In the genomic region with DNA sequence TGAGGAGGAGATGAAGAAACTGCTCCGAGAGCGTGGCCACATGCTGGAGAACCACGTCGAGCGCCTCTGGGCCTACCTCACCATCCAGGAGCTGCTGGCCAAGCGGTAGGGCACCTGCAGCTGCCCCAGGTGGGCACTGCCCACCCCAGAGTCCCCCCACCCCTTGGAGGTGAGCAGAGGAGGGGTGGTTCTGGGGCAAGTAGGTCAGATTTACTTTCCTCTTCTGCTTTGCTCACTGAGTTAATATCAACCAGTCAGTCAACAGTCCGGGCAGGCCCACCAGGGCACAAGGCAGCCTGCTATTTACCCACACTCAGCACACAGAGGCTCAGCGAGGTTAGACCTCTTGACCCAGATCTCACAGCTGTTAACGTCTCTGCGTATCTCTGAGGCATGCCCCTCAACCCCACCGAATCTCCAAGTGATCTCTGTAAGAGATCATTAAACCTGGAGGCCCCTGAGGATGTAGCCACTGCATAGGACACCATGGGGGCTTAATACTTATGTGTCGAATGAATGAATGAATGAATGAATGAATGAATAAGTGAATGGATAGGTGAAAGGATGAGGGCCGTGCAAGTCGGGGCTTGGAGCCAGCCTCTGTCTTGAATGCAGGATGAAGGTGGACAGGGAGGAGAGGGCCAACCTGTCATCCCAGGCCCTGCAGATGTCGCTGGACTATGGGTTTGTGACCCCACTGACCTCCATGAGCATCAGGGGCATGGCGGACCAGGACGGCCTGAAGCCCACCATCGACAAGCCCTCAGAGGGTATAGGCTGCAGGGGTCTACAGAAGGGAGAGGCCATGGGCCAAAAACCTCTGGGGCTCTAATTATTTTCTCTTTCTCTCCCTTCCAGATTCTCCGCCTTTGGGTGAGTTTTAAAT, we compare ENCODE assay signal across 1 cellular context.
A peak's percentile ranks its signal among the peaks of the same experiment; 100 is the strongest.
TF ChIP-seq lines count a peak whose summit lies in the region.

No MANE protein-coding gene starts in this region.

TF ChIP-seq in HepG2, 621 proteins besides CTCF, POLR2A, EP300 and RAD21 (continued from another document and continues in another):
- TF ChIP-seq ZHX1 (CRISPR knock-in tag; IDR thresholded peaks at IDR 0.05; ENCODE audit: low read depth): 0 out of 2 replicates have a peak, but pooled peaks have one; percentile 30
- TF ChIP-seq PHF21A (CRISPR knock-in tag; IDR thresholded peaks at IDR 0.05): peak; percentile 24; the same call in 1 of the 2 replicates
- TF ChIP-seq, protein P1, sequence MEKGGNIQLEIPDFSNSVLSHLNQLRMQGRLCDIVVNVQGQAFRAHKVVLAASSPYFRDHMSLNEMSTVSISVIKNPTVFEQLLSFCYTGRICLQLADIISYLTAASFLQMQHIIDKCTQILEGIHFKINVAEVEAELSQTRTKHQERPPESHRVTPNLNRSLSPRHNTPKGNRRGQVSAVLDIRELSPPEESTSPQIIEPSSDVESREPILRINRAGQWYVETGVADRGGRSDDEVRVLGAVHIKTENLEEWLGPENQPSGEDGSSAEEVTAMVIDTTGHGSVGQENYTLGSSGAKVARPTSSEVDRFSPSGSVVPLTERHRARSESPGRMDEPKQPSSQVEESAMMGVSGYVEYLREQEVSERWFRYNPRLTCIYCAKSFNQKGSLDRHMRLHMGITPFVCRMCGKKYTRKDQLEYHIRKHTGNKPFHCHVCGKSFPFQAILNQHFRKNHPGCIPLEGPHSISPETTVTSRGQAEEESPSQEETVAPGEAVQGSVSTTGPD (CRISPR knock-in tag; IDR thresholded peaks at IDR 0.05): no peak
- TF ChIP-seq ZKSCAN1 (IDR thresholded peaks at IDR 0.05; ENCODE audit: low read length): no peak
- TF ChIP-seq, protein P2, sequence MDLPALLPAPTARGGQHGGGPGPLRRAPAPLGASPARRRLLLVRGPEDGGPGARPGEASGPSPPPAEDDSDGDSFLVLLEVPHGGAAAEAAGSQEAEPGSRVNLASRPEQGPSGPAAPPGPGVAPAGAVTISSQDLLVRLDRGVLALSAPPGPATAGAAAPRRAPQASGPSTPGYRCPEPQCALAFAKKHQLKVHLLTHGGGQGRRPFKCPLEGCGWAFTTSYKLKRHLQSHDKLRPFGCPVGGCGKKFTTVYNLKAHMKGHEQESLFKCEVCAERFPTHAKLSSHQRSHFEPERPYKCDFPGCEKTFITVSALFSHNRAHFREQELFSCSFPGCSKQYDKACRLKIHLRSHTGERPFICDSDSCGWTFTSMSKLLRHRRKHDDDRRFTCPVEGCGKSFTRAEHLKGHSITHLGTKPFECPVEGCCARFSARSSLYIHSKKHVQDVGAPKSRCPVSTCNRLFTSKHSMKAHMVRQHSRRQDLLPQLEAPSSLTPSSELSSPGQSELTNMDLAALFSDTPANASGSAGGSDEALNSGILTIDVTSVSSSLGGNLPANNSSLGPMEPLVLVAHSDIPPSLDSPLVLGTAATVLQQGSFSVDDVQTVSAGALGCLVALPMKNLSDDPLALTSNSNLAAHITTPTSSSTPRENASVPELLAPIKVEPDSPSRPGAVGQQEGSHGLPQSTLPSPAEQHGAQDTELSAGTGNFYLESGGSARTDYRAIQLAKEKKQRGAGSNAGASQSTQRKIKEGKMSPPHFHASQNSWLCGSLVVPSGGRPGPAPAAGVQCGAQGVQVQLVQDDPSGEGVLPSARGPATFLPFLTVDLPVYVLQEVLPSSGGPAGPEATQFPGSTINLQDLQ (CRISPR knock-in tag; IDR thresholded peaks at IDR 0.05): no peak
- TF ChIP-seq, protein P3, sequence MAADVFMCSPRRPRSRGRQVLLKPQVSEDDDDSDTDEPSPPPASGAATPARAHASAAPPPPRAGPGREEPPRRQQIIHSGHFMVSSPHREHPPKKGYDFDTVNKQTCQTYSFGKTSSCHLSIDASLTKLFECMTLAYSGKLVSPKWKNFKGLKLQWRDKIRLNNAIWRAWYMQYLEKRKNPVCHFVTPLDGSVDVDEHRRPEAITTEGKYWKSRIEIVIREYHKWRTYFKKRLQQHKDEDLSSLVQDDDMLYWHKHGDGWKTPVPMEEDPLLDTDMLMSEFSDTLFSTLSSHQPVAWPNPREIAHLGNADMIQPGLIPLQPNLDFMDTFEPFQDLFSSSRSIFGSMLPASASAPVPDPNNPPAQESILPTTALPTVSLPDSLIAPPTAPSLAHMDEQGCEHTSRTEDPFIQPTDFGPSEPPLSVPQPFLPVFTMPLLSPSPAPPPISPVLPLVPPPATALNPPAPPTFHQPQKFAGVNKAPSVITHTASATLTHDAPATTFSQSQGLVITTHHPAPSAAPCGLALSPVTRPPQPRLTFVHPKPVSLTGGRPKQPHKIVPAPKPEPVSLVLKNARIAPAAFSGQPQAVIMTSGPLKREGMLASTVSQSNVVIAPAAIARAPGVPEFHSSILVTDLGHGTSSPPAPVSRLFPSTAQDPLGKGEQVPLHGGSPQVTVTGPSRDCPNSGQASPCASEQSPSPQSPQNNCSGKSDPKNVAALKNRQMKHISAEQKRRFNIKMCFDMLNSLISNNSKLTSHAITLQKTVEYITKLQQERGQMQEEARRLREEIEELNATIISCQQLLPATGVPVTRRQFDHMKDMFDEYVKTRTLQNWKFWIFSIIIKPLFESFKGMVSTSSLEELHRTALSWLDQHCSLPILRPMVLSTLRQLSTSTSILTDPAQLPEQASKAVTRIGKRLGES (CRISPR knock-in tag; IDR thresholded peaks at IDR 0.05; ENCODE audit: borderline replicate concordance): no peak
- TF ChIP-seq MTF1 (CRISPR knock-in tag; IDR thresholded peaks at IDR 0.05): no peak
- no peak for TF ChIP-seq TBL1XR1 (IDR thresholded peaks at IDR 0.05; ENCODE audit: borderline replicate concordance, low read length, partially characterized antibody)
- TF ChIP-seq ZNF337 (CRISPR knock-in tag; IDR thresholded peaks at IDR 0.05; ENCODE audit: borderline replicate concordance, low read depth): no peak
- TF ChIP-seq ZNF773 (CRISPR knock-in tag; IDR thresholded peaks at IDR 0.05; ENCODE audit: borderline replicate concordance): no peak
- TF ChIP-seq TP53 (CRISPR knock-in tag; conservative IDR thresholded peaks at IDR 0.05): no peak
- TF ChIP-seq HNRNPK (IDR thresholded peaks at IDR 0.05; ENCODE audit: low read depth, low read length, poor library complexity, severe bottlenecking): no peak
- no peak for TF ChIP-seq BORCS8-MEF2B (CRISPR knock-in tag; IDR thresholded peaks at IDR 0.05)
- no peak for TF ChIP-seq ARNT (IDR thresholded peaks at IDR 0.05)
- peak; percentile 74; the same call in 1 of the 2 replicates for TF ChIP-seq ERF (CRISPR knock-in tag; IDR thresholded peaks at IDR 0.05)
- TF ChIP-seq, protein P4, sequence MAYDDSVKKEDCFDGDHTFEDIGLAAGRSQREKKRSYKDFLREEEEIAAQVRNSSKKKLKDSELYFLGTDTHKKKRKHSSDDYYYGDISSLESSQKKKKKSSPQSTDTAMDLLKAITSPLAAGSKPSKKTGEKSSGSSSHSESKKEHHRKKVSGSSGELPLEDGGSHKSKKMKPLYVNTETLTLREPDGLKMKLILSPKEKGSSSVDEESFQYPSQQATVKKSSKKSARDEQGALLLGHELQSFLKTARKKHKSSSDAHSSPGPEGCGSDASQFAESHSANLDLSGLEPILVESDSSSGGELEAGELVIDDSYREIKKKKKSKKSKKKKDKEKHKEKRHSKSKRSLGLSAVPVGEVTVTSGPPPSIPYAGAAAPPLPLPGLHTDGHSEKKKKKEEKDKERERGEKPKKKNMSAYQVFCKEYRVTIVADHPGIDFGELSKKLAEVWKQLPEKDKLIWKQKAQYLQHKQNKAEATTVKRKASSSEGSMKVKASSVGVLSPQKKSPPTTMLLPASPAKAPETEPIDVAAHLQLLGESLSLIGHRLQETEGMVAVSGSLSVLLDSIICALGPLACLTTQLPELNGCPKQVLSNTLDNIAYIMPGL (CRISPR knock-in tag; IDR thresholded peaks at IDR 0.05; ENCODE audit: borderline replicate concordance in 1 of 2, low read depth in 1 of 2): peak in 1 of 2 experiments; percentile 29; a peak in 1 of 4 replicates
- TF ChIP-seq, protein P5, sequence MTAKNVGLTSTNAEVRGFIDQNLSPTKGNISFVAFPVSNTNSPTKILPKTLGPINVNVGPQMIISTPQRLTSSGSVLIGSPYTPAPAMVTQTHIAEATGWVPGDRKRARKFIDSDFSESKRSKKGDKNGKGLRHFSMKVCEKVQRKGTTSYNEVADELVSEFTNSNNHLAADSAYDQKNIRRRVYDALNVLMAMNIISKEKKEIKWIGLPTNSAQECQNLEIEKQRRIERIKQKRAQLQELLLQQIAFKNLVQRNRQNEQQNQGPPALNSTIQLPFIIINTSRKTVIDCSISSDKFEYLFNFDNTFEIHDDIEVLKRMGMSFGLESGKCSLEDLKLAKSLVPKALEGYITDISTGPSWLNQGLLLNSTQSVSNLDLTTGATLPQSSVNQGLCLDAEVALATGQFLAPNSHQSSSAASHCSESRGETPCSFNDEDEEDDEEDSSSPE (CRISPR knock-in tag; IDR thresholded peaks at IDR 0.05): no peak
- TF ChIP-seq, protein P6, sequence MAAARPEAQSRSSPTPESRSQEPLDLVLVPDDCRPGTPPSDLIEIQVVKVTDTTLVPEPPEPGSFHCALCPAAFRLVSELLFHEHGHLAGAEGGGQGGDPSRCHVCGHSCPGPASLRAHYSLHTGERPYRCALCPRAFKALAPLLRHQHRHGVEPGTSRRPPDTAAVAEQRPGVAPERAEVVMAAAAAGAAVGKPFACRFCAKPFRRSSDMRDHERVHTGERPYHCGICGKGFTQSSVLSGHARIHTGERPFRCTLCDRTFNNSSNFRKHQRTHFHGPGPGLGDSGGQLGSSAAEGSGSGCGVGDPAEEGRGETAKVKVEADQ (CRISPR knock-in tag; IDR thresholded peaks at IDR 0.05; ENCODE audit: borderline replicate concordance): no peak
- no peak for TF ChIP-seq PLRG1 (conservative IDR thresholded peaks at IDR 0.05)
- TF ChIP-seq FOXA3 (CRISPR knock-in tag; IDR thresholded peaks at IDR 0.05): peak; percentile 91
- TF ChIP-seq, protein P7, sequence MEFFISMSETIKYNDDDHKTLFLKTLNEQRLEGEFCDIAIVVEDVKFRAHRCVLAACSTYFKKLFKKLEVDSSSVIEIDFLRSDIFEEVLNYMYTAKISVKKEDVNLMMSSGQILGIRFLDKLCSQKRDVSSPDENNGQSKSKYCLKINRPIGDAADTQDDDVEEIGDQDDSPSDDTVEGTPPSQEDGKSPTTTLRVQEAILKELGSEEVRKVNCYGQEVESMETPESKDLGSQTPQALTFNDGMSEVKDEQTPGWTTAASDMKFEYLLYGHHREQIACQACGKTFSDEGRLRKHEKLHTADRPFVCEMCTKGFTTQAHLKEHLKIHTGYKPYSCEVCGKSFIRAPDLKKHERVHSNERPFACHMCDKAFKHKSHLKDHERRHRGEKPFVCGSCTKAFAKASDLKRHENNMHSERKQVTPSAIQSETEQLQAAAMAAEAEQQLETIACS (CRISPR knock-in tag; IDR thresholded peaks at IDR 0.05): no peak
- TF ChIP-seq GZF1 (CRISPR knock-in tag; IDR thresholded peaks at IDR 0.05): no peak
- TF ChIP-seq, protein P8, sequence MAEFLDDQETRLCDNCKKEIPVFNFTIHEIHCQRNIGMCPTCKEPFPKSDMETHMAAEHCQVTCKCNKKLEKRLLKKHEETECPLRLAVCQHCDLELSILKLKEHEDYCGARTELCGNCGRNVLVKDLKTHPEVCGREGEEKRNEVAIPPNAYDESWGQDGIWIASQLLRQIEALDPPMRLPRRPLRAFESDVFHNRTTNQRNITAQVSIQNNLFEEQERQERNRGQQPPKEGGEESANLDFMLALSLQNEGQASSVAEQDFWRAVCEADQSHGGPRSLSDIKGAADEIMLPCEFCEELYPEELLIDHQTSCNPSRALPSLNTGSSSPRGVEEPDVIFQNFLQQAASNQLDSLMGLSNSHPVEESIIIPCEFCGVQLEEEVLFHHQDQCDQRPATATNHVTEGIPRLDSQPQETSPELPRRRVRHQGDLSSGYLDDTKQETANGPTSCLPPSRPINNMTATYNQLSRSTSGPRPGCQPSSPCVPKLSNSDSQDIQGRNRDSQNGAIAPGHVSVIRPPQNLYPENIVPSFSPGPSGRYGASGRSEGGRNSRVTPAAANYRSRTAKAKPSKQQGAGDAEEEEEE (CRISPR knock-in tag; IDR thresholded peaks at IDR 0.05; ENCODE audit: borderline replicate concordance): no peak
- peak; percentile 77 for TF ChIP-seq ZNF687 (CRISPR knock-in tag; IDR thresholded peaks at IDR 0.05)
- TF ChIP-seq ESRRA (CRISPR knock-in tag; IDR thresholded peaks at IDR 0.05; ENCODE audit: low read depth): 0 out of 2 replicates have a peak, but pooled peaks have one; percentile 68
- peak; percentile 51; the same call in 1 of the 2 replicates for TF ChIP-seq ZNF607 (CRISPR knock-in tag; IDR thresholded peaks at IDR 0.05; ENCODE audit: borderline replicate concordance)
- TF ChIP-seq ZNF567 (CRISPR knock-in tag; IDR thresholded peaks at IDR 0.05; ENCODE audit: borderline replicate concordance): no peak
- TF ChIP-seq TOPORS (CRISPR knock-in tag; IDR thresholded peaks at IDR 0.05): peak; percentile 45; the same call in 1 of the 2 replicates
